ENCODE assay signal across 1 cellular context in genomic region chr13:46521921-46522691, GRCh38.
TF ChIP-seq lines count a peak whose summit lies in the region.

No MANE protein-coding gene starts in this region.

TF ChIP-seq in GM12878, 131 proteins besides CTCF, POLR2A, EP300 and RAD21 (continued from another document):
- no peak for TF ChIP-seq CHD2 (IDR thresholded peaks at IDR 0.05; ENCODE audit: borderline replicate concordance, low read depth, low read length)
- TF ChIP-seq MAX (IDR thresholded peaks at IDR 0.05; ENCODE audit: low read depth, low read length) = no peak
- no peak for TF ChIP-seq STAT1 (conservative IDR thresholded peaks at IDR 0.05)
- TF ChIP-seq PML (IDR thresholded peaks at IDR 0.05; ENCODE audit: low read length) = no peak
- no peak for TF ChIP-seq E4F1 (IDR thresholded peaks at IDR 0.05; ENCODE audit: borderline replicate concordance, partially characterized antibody)
- no peak for TF ChIP-seq CREM (IDR thresholded peaks at IDR 0.05; ENCODE audit: low read depth)
